20 cellular contexts compared by ENCODE assay signal in the genomic region with DNA sequence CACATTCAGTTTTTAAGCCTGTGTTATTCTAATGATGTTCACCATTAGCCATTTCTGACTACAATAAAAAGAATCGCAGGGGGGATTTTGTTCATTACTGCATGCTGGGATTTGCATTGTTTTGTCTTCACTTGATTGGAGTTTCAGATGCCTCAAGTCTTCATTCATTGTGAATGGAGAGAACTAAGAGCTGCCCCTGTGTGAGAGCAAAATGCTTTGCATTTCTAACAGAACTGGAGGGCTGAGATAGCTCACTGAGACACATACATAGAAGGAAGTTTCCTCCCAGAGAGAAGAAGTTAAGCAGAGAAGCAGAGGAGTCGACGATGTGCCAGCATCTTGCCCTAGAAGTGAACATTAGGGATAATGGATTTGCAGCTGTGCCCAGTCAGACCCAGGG.
A peak's percentile ranks its signal among the peaks of the same experiment; 100 is the strongest.
DNase-seq lines count a peak whose midpoint lies in the region; ATAC-seq and TF ChIP-seq lines count a peak whose summit lies in the region.
"Had no signal": no experiment of that assay in that cellular context is flagged by ENCODE, and none has a peak within 500 bp of the region (broad histone marks: within the 10 kb centered on the region; RNA-seq: fewer than 3 reads in every experiment).

No MANE protein-coding gene starts in this region.

- no peak overlapping the region for H2AFZ ChIP-seq in H9 (ENCODE audit: low read length)
- peak overlapping the region; percentile 68 for H2AFZ ChIP-seq in neural progenitor cell (replicated peaks)

- no CpG with 5 or more reads among the region's 3 CpGs for WGBS in H9 (ENCODE audit: extremely low coverage, insufficient read length, low lambda C conversion rate)
- 3 to 5% methylated on average over 3 of the region's 3 CpGs for WGBS in ectodermal cell, 2 experiments
- no CpG with 5 or more reads among the region's 3 CpGs for WGBS in iPS DF 6.9 (ENCODE audit: insufficient coverage, insufficient read length)
- WGBS in body of pancreas, 2 donors, result 43 to 54% methylated on average over 3 of the region's 3 CpGs

- intact Hi-C loops in CD4-positive, alpha-beta T cell (cut with DNase I, micrococcal nuclease), result no loop called here
- intact Hi-C loops in body of pancreas (cut with DNase I), result no loop called here

- H3T11ph ChIP-seq in H9 (ENCODE audit: low read length), result no peak overlapping the region

- H4K8ac ChIP-seq in H9 (replicated peaks; ENCODE audit: insufficient read length, low read depth, low read length), result no peak overlapping the region

- H3K36me3 ChIP-seq in ectodermal cell (ENCODE audit: control insufficient read depth, insufficient read depth, low read length) (no peaks in the 10 kb centered on the region), iPS DF 6.9 (ENCODE audit: control insufficient read depth, insufficient read depth, low read length) (no peaks in the 10 kb centered on the region), neural progenitor cell (no peaks in the 10 kb centered on the region), body of pancreas (replicated peaks in 1 of 2; ENCODE audit: insufficient read depth in 1 of 2, low read depth in 2 of 2) (no peaks in the 10 kb centered on the region)
- H3K36me3 ChIP-seq: BLaER1, Peyer's patch had no signal

- peaks cover 10 to 15% of the 10 kb centered on the region in 2 experiments for H3K9me3 Mint-ChIP-seq in H9
- H3K9me3 Mint-ChIP-seq in neural progenitor cell, result no peaks in the 10 kb centered on the region
- H3K9me3 Mint-ChIP-seq in CD4-positive, alpha-beta T cell, result no peaks in the 10 kb centered on the region

- POLR2A ChIA-PET in CD4-positive, alpha-beta T cell (lab: Charles Lee), result no interaction called here

- H3K79me1 ChIP-seq in H9 (ENCODE audit: insufficient read depth, low read depth, low read length, poor library complexity, severe bottlenecking), result no peaks in the 10 kb centered on the region

- H3K9me3 ChIP-seq in H9 (ENCODE audit: control insufficient read depth, low read depth, low read length) (no peaks in the 10 kb centered on the region), ectodermal cell (ENCODE audit: control insufficient read depth, low read length) (no peaks in the 10 kb centered on the region), iPS DF 6.9 (ENCODE audit: control insufficient read depth, insufficient read depth, low read length) (no peaks in the 10 kb centered on the region; the same call in 1 of the 2 replicates), neural progenitor cell (ENCODE audit: low read depth) (no peaks in the 10 kb centered on the region), body of pancreas (no peaks in the 10 kb centered on the region)
- H3K9me3 ChIP-seq in CD4-positive, alpha-beta T cell (ENCODE audit: control insufficient read depth, low read length), result no peaks in the 10 kb centered on the region
- H3K9me3 ChIP-seq: BLaER1, Peyer's patch had no signal

- H3K4me1 ChIP-seq in H9 (ENCODE audit: insufficient read depth, low read length) (peaks cover 6% of the 10 kb centered on the region; the same call in 1 of the 2 replicates), ectodermal cell (ENCODE audit: control insufficient read depth, insufficient read depth, low read length) (peaks cover 23% of the 10 kb centered on the region), iPS DF 6.9 (ENCODE audit: control insufficient read depth, insufficient read depth, low read length) (0 out of 2 replicates have a peak, but pooled peaks cover 4% of the 10 kb centered on the region), neural progenitor cell (peaks cover 34% of the 10 kb centered on the region), body of pancreas (no peaks in the 10 kb centered on the region)
- H3K4me1 ChIP-seq: BLaER1, Peyer's patch had no signal

- H3K4me2 ChIP-seq in H9 (ENCODE audit: insufficient read depth, insufficient read length, low read length), result peak overlapping the region; percentile 32
- peak overlapping the region; percentile 72 for H3K4me2 ChIP-seq in neural progenitor cell
- H3K4me2 ChIP-seq: BLaER1 had no signal

- H4K5ac ChIP-seq in H9 (ENCODE audit: insufficient read length, low read depth, low read length), result no peak overlapping the region

- no peak overlapping the region for H2BK120ac ChIP-seq in H9 (ENCODE audit: low read depth, low read length, poor library complexity, severe bottlenecking)

- H3K27me3 Mint-ChIP-seq in H9 (ENCODE audit: low read depth), result peaks cover 3% of the 10 kb centered on the region; the same call in 1 of the 2 replicates
- peaks cover 3% of the 10 kb centered on the region for H3K27me3 Mint-ChIP-seq in neural progenitor cell (ENCODE audit: insufficient read depth, low read depth)
- no peaks in the 10 kb centered on the region for H3K27me3 Mint-ChIP-seq in CD4-positive, alpha-beta T cell

- H2AK5ac ChIP-seq in H9 (ENCODE audit: insufficient read length, low read length), result no peak overlapping the region

- no peak overlapping the region for H2BK5ac ChIP-seq in H9 (ENCODE audit: insufficient read length, low read length)

- H3K18ac ChIP-seq in H9 (ENCODE audit: insufficient read length, low read depth, low read length), result no peak overlapping the region

- no peak overlapping the region for H3K9ac ChIP-seq in H9 (ENCODE audit: extremely low read depth, insufficient read length, low read length)
- no peak overlapping the region for H3K9ac ChIP-seq in neural progenitor cell
- H3K9ac ChIP-seq: BLaER1 had no signal

- no peak overlapping the region for H4K91ac ChIP-seq in H9 (ENCODE audit: insufficient read length, low read depth, low read length)

- H3K14ac ChIP-seq in H9 (ENCODE audit: insufficient read depth, low read length), result no peak overlapping the region

- H3K4me3 ChIP-seq in ectodermal cell (ENCODE audit: insufficient read depth, low read depth, low read length), result no peak overlapping the region
- no peak overlapping the region for H3K4me3 ChIP-seq in iPS DF 6.9 (ENCODE audit: low read length)
- H3K4me3 ChIP-seq in neural progenitor cell, result peak overlapping the region; percentile 10
- no peak overlapping the region for H3K4me3 ChIP-seq in body of pancreas
- H3K4me3 ChIP-seq: BLaER1, Peyer's patch had no signal

- peaks cover 36% of the 10 kb centered on the region for H3F3A ChIP-seq in neural progenitor cell (ENCODE audit: low read depth)

- no peak overlapping the region for H2BK15ac ChIP-seq in H9 (ENCODE audit: low read depth, low read length)

- no peak overlapping the region for H2BK20ac ChIP-seq in H9 (ENCODE audit: low read depth, low read length, poor library complexity, severe bottlenecking)

- peaks cover 34 to 38% of the 10 kb centered on the region in 2 experiments for H3K4me1 Mint-ChIP-seq in H9
- H3K4me1 Mint-ChIP-seq in neural progenitor cell, result peaks cover 26% of the 10 kb centered on the region
- H3K4me1 Mint-ChIP-seq in CD4-positive, alpha-beta T cell (ENCODE audit: low read depth), result no peaks in the 10 kb centered on the region
- H3K4me1 Mint-ChIP-seq: CD4-positive, alpha-beta memory T cell had no signal

- H3K79me2 ChIP-seq in H9 (ENCODE audit: insufficient read depth, low read length) (no peaks in the 10 kb centered on the region), neural progenitor cell (ENCODE audit: low read depth) (no peaks in the 10 kb centered on the region)

- no peak overlapping the region for H3K27ac ChIP-seq in H9 (ENCODE audit: insufficient read length, low read depth, low read length)
- H3K27ac ChIP-seq in ectodermal cell (ENCODE audit: insufficient read depth, low read depth, low read length, poor library complexity, severe bottlenecking), result peak overlapping the region; percentile 26
- H3K27ac ChIP-seq in iPS DF 6.9 (ENCODE audit: low read length), result no peak overlapping the region
- H3K27ac ChIP-seq in neural progenitor cell, result peak overlapping the region; percentile 93
- no peak overlapping the region for H3K27ac ChIP-seq in CD4-positive, alpha-beta T cell (ENCODE audit: low read depth, low read length)
- no peak overlapping the region for H3K27ac ChIP-seq in body of pancreas
- H3K27ac ChIP-seq: BLaER1, Peyer's patch had no signal

- ATAC-seq in CD4-positive, alpha-beta T cell (ENCODE audit: poor library complexity), result no peak
- no peak for ATAC-seq in GM21447 (IDR thresholded peaks at IDR 0.05; ENCODE audit: unreplicated experiment)
- no peak for ATAC-seq in left lobe of liver
- no peak for ATAC-seq in body of pancreas

- no peaks in the 10 kb centered on the region for H3K23me2 ChIP-seq in H9 (ENCODE audit: insufficient read length, low read depth, low read length, poor library complexity, severe bottlenecking)

- H4K20me1 ChIP-seq in H9 (ENCODE audit: control insufficient read depth, insufficient read depth, insufficient read length), result no peaks in the 10 kb centered on the region
- no peaks in the 10 kb centered on the region for H4K20me1 ChIP-seq in neural progenitor cell (ENCODE audit: low read depth)
- H4K20me1 ChIP-seq: BLaER1 had no signal

- CTCF ChIA-PET in CD4-positive, alpha-beta T cell (lab: Charles Lee), result no interaction called here

- peak overlapping the region; percentile 34 to 92 (median 91) for H3K27ac Mint-ChIP-seq in H9
- peak overlapping the region; percentile 38 for H3K27ac Mint-ChIP-seq in neural progenitor cell
- H3K27ac Mint-ChIP-seq in CD4-positive, alpha-beta T cell, result no peak overlapping the region

- TF ChIP-seq POLR2A in body of pancreas (IDR thresholded peaks at IDR 0.05), result no peak

- H3K23ac ChIP-seq in H9 (ENCODE audit: insufficient read length, low read depth, low read length), result no peak overlapping the region

- TF ChIP-seq CTCF in H9 (conservative IDR thresholded peaks at IDR 0.05) (no peak), neural progenitor cell (IDR thresholded peaks at IDR 0.05) (no peak), body of pancreas (IDR thresholded peaks at IDR 0.05) (no peak)
- TF ChIP-seq CTCF in CD4-positive, alpha-beta T cell (IDR thresholded peaks at IDR 0.05), result no peak

- H3K56ac ChIP-seq in H9 (ENCODE audit: insufficient read length, low read depth, low read length), result no peak overlapping the region

- H3K36me3 Mint-ChIP-seq in H9 (ENCODE audit: insufficient read depth in 1 of 3, low read depth in 3 of 3) (peaks cover 10 to 22% (median 15%) of the 10 kb centered on the region in 3 experiments), neural progenitor cell (no peaks in the 10 kb centered on the region)
- no peaks in the 10 kb centered on the region for H3K36me3 Mint-ChIP-seq in CD4-positive, alpha-beta T cell (ENCODE audit: low read depth)
- H3K36me3 Mint-ChIP-seq: CD4-positive, alpha-beta memory T cell had no signal

- H3K4me3 Mint-ChIP-seq in H9, result peak overlapping the region in 1 of 2 experiments; percentile 1; a peak in 1 of 5 replicates
- no peak overlapping the region for H3K4me3 Mint-ChIP-seq in neural progenitor cell
- no peak overlapping the region for H3K4me3 Mint-ChIP-seq in CD4-positive, alpha-beta T cell
- H3K4me3 Mint-ChIP-seq: CD4-positive, alpha-beta memory T cell had no signal

- H3K27me3 ChIP-seq in H9 (ENCODE audit: insufficient read depth, low read length) (no peaks in the 10 kb centered on the region), ectodermal cell (ENCODE audit: control insufficient read depth, insufficient read depth, low read length, poor library complexity, severe bottlenecking) (no peaks in the 10 kb centered on the region), iPS DF 6.9 (ENCODE audit: control insufficient read depth, insufficient read depth, low read length) (no peaks in the 10 kb centered on the region), neural progenitor cell (no peaks in the 10 kb centered on the region), body of pancreas (no peaks in the 10 kb centered on the region)
- no peaks in the 10 kb centered on the region for H3K27me3 ChIP-seq in CD4-positive, alpha-beta T cell (ENCODE audit: control insufficient read depth, insufficient read depth, low read length)
- H3K27me3 ChIP-seq: BLaER1, Peyer's patch had no signal

- H2BK12ac ChIP-seq in H9 (ENCODE audit: insufficient read length, low read depth, low read length), result no peak overlapping the region

- no peak for DNase-seq in H9
- DNase-seq in iPS DF 6.9 (ENCODE audit: low read depth, low spot score), result peak; percentile 25
- DNase-seq in neural progenitor cell (ENCODE audit: low spot score), result peak; percentile 78
- no peak for DNase-seq in CD4-positive, alpha-beta T cell
- DNase-seq in left lobe of liver (ENCODE audit: low spot score), result no peak
- no peak for DNase-seq in body of pancreas
- DNase-seq: CD4-positive, alpha-beta memory T cell; COR-L47; DMS53; NCI-H1048; NCI-H1417; NCI-H1694; NCI-H2029 treated with DMSO at 0.1 percent for 48 hours; NCI-H2227 treated with DMSO at 0.1 percent for 48 hours; NCI-H526 treated with DMSO at 0.1 percent for 48 hours; Peyer's patch; SHP77 treated with DMSO at 0.1 percent for 48 hours had no signal

- H3K4ac ChIP-seq in H9 (ENCODE audit: low read depth, low read length), result no peak overlapping the region

Comparison
In these comparisons a context has a peak if more than half of its experiments do, and no peak if none do; other contexts are left out.
1. DNase-seq: peak in iPS DF 6.9 (single experiment) and neural progenitor cell (single experiment); none in H9 (single experiment), CD4-positive, alpha-beta T cell (0 of 10), left lobe of liver (single experiment) and body of pancreas (0 of 4).
2. H3K27ac ChIP-seq: peak in ectodermal cell (single experiment) and neural progenitor cell (single experiment); none in H9 (single experiment), iPS DF 6.9 (single experiment), CD4-positive, alpha-beta T cell (single experiment) and body of pancreas (0 of 4).